Comparison of ENCODE assay signal across 1 cellular context in the genomic region with DNA sequence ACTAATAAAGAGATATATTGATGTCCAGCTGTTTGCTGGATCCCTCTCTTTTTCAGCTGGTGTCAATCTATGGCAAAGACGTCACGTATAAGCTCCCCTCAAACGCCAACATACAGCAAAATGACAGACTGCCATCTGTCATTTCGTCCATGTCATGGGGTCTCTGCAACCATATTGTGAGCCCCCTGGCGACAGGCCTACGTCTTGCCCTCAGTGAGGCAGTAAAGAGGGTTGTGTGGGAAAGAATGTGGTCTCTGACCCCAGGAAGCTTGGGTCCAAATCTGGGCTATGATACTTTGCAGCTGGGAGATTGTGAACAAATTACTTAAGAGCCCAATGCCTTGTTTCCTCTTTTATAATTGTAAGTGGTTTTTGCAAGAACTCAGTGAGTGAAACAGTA.
TF ChIP-seq lines count a peak whose summit lies in the region.

No MANE protein-coding gene starts in this region.

TF ChIP-seq in GM23338, 12 proteins besides CTCF, POLR2A, EP300 and RAD21:
- TF ChIP-seq STAT1 (IDR thresholded peaks at IDR 0.05; ENCODE audit: unreplicated experiment) = no peak
- TF ChIP-seq EZH2 (IDR thresholded peaks at IDR 0.05; ENCODE audit: low read depth, unreplicated experiment) = no peak
- TF ChIP-seq ETS1 (IDR thresholded peaks at IDR 0.05) = no peak
- no peak for TF ChIP-seq POLR2AphosphoS5 (IDR thresholded peaks at IDR 0.05; ENCODE audit: low read depth)
- no peak for TF ChIP-seq ZNF331 (CRISPR knock-in tag; IDR thresholded peaks at IDR 0.05; ENCODE audit: low read depth)
- TF ChIP-seq, protein P1, sequence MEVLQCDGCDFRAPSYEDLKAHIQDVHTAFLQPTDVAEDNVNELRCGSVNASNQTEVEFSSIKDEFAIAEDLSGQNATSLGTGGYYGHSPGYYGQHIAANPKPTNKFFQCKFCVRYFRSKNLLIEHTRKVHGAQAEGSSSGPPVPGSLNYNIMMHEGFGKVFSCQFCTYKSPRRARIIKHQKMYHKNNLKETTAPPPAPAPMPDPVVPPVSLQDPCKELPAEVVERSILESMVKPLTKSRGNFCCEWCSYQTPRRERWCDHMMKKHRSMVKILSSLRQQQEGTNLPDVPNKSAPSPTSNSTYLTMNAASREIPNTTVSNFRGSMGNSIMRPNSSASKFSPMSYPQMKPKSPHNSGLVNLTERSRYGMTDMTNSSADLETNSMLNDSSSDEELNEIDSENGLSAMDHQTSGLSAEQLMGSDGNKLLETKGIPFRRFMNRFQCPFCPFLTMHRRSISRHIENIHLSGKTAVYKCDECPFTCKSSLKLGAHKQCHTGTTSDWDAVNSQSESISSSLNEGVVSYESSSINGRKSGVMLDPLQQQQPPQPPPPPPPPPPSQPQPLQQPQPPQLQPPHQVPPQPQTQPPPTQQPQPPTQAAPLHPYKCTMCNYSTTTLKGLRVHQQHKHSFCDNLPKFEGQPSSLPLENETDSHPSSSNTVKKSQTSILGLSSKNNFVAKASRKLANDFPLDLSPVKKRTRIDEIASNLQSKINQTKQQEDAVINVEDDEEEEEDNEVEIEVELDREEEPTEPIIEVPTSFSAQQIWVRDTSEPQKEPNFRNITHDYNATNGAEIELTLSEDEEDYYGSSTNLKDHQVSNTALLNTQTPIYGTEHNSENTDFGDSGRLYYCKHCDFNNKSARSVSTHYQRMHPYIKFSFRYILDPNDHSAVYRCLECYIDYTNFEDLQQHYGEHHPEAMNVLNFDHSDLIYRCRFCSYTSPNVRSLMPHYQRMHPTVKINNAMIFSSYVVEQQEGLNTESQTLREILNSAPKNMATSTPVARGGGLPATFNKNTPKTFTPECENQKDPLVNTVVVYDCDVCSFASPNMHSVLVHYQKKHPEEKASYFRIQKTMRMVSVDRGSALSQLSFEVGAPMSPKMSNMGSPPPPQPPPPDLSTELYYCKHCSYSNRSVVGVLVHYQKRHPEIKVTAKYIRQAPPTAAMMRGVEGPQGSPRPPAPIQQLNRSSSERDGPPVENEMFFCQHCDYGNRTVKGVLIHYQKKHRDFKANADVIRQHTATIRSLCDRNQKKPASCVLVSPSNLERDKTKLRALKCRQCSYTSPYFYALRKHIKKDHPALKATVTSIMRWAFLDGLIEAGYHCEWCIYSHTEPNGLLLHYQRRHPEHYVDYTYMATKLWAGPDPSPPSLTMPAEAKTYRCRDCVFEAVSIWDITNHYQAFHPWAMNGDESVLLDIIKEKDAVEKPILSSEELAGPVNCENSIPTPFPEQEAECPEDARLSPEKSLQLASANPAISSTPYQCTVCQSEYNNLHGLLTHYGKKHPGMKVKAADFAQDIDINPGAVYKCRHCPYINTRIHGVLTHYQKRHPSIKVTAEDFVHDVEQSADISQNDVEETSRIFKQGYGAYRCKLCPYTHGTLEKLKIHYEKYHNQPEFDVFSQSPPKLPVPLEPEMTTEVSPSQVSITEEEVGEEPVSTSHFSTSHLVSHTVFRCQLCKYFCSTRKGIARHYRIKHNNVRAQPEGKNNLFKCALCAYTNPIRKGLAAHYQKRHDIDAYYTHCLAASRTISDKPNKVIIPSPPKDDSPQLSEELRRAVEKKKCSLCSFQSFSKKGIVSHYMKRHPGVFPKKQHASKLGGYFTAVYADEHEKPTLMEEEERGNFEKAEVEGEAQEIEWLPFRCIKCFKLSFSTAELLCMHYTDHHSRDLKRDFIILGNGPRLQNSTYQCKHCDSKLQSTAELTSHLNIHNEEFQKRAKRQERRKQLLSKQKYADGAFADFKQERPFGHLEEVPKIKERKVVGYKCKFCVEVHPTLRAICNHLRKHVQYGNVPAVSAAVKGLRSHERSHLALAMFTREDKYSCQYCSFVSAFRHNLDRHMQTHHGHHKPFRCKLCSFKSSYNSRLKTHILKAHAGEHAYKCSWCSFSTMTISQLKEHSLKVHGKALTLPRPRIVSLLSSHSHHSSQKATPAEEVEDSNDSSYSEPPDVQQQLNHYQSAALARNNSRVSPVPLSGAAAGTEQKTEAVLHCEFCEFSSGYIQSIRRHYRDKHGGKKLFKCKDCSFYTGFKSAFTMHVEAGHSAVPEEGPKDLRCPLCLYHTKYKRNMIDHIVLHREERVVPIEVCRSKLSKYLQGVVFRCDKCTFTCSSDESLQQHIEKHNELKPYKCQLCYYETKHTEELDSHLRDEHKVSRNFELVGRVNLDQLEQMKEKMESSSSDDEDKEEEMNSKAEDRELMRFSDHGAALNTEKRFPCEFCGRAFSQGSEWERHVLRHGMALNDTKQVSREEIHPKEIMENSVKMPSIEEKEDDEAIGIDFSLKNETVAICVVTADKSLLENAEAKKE (CRISPR knock-in tag; IDR thresholded peaks at IDR 0.05) = no peak
- TF ChIP-seq ZNF114 (CRISPR knock-in tag; IDR thresholded peaks at IDR 0.05) = no peak
